1 cellular context compared by ENCODE assay signal in genomic region chr1:169893645-169894423, GRCh38.
TF ChIP-seq lines count a peak whose summit lies in the region.

A gene with protein sequence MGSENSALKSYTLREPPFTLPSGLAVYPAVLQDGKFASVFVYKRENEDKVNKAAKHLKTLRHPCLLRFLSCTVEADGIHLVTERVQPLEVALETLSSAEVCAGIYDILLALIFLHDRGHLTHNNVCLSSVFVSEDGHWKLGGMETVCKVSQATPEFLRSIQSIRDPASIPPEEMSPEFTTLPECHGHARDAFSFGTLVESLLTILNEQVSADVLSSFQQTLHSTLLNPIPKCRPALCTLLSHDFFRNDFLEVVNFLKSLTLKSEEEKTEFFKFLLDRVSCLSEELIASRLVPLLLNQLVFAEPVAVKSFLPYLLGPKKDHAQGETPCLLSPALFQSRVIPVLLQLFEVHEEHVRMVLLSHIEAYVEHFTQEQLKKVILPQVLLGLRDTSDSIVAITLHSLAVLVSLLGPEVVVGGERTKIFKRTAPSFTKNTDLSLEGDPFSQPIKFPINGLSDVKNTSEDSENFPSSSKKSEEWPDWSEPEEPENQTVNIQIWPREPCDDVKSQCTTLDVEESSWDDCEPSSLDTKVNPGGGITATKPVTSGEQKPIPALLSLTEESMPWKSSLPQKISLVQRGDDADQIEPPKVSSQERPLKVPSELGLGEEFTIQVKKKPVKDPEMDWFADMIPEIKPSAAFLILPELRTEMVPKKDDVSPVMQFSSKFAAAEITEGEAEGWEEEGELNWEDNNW (minus strand): TSS chr1:169893896. CDS start chr1:169888840, 5,056 bp downstream.

TF ChIP-seq in K562, 482 proteins besides CTCF, POLR2A, EP300 and RAD21 (continued from another document and continues in another):
- TF ChIP-seq, protein P1, sequence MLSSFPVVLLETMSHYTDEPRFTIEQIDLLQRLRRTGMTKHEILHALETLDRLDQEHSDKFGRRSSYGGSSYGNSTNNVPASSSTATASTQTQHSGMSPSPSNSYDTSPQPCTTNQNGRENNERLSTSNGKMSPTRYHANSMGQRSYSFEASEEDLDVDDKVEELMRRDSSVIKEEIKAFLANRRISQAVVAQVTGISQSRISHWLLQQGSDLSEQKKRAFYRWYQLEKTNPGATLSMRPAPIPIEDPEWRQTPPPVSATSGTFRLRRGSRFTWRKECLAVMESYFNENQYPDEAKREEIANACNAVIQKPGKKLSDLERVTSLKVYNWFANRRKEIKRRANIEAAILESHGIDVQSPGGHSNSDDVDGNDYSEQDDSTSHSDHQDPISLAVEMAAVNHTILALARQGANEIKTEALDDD (IDR thresholded peaks at IDR 0.05): peak; percentile 55; the same call in 1 of the 2 replicates
- peak; percentile 30; the same call in 1 of the 2 replicates for TF ChIP-seq RB1 (IDR thresholded peaks at IDR 0.05; ENCODE audit: low read depth)
- no peak for TF ChIP-seq MAFK (IDR thresholded peaks at IDR 0.05; ENCODE audit: low read length)
- TF ChIP-seq PBX2 (CRISPR knock-in tag; IDR thresholded peaks at IDR 0.05; ENCODE audit: low read depth): no peak
- TF ChIP-seq PBX2 (tag; conservative IDR thresholded peaks at IDR 0.05; ENCODE audit: low read depth): peak; percentile 59
- TF ChIP-seq ZNF133 (CRISPR knock-in tag; IDR thresholded peaks at IDR 0.05): no peak; the same call in 1 of the 2 replicates
- TF ChIP-seq NR2C1 (IDR thresholded peaks at IDR 0.05): peak; percentile 96
- peak; percentile 95 for TF ChIP-seq NR2C1 (tag; IDR thresholded peaks at IDR 0.05)
- peak; percentile 57; the same call in 1 of the 2 replicates for TF ChIP-seq NFIC (IDR thresholded peaks at IDR 0.05)
- TF ChIP-seq, protein P2, sequence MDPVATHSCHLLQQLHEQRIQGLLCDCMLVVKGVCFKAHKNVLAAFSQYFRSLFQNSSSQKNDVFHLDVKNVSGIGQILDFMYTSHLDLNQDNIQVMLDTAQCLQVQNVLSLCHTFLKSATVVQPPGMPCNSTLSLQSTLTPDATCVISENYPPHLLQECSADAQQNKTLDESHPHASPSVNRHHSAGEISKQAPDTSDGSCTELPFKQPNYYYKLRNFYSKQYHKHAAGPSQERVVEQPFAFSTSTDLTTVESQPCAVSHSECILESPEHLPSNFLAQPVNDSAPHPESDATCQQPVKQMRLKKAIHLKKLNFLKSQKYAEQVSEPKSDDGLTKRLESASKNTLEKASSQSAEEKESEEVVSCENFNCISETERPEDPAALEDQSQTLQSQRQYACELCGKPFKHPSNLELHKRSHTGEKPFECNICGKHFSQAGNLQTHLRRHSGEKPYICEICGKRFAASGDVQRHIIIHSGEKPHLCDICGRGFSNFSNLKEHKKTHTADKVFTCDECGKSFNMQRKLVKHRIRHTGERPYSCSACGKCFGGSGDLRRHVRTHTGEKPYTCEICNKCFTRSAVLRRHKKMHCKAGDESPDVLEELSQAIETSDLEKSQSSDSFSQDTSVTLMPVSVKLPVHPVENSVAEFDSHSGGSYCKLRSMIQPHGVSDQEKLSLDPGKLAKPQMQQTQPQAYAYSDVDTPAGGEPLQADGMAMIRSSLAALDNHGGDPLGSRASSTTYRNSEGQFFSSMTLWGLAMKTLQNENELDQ (CRISPR knock-in tag; IDR thresholded peaks at IDR 0.05; ENCODE audit: borderline replicate concordance): 0 out of 2 replicates have a peak, but pooled peaks have one; percentile 37
- TF ChIP-seq, protein P3, sequence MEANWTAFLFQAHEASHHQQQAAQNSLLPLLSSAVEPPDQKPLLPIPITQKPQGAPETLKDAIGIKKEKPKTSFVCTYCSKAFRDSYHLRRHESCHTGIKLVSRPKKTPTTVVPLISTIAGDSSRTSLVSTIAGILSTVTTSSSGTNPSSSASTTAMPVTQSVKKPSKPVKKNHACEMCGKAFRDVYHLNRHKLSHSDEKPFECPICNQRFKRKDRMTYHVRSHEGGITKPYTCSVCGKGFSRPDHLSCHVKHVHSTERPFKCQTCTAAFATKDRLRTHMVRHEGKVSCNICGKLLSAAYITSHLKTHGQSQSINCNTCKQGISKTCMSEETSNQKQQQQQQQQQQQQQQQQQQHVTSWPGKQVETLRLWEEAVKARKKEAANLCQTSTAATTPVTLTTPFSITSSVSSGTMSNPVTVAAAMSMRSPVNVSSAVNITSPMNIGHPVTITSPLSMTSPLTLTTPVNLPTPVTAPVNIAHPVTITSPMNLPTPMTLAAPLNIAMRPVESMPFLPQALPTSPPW (CRISPR knock-in tag; IDR thresholded peaks at IDR 0.05): peak; percentile 93
- TF ChIP-seq CTCFL (IDR thresholded peaks at IDR 0.05; ENCODE audit: borderline replicate concordance, insufficient read depth, low read depth, low read length, poor library complexity, severe bottlenecking): peak; percentile 1
- 0 out of 2 replicates have a peak, but pooled peaks have one; percentile 35 for TF ChIP-seq POLR2AphosphoS2 (IDR thresholded peaks at IDR 0.05; ENCODE audit: low read length)
- TF ChIP-seq RUNX1 (IDR thresholded peaks at IDR 0.05; ENCODE audit: low read depth): 0 out of 2 replicates have a peak, but pooled peaks have one; percentile 68
- no peak for TF ChIP-seq ARID1B (IDR thresholded peaks at IDR 0.05)
- TF ChIP-seq RBM25 (IDR thresholded peaks at IDR 0.05; ENCODE audit: low read depth, low read length, severe bottlenecking): peak; percentile 40
- peak; percentile 93 for TF ChIP-seq POLR2G (IDR thresholded peaks at IDR 0.05; ENCODE audit: low read depth, low read length)
- TF ChIP-seq PYGO2 (tag; IDR thresholded peaks at IDR 0.05): peak; percentile 71; the same call in 1 of the 2 replicates
- no peak for TF ChIP-seq ZNF217 (CRISPR knock-in tag; IDR thresholded peaks at IDR 0.05)
- TF ChIP-seq ZNF583 (CRISPR knock-in tag; IDR thresholded peaks at IDR 0.05): peak; percentile 29; the same call in 1 of the 2 replicates
- TF ChIP-seq, protein P4, sequence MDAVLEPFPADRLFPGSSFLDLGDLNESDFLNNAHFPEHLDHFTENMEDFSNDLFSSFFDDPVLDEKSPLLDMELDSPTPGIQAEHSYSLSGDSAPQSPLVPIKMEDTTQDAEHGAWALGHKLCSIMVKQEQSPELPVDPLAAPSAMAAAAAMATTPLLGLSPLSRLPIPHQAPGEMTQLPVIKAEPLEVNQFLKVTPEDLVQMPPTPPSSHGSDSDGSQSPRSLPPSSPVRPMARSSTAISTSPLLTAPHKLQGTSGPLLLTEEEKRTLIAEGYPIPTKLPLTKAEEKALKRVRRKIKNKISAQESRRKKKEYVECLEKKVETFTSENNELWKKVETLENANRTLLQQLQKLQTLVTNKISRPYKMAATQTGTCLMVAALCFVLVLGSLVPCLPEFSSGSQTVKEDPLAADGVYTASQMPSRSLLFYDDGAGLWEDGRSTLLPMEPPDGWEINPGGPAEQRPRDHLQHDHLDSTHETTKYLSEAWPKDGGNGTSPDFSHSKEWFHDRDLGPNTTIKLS (IDR thresholded peaks at IDR 0.05; ENCODE audit: borderline replicate concordance, low read depth): peak; percentile 99
- TF ChIP-seq ASH1L (IDR thresholded peaks at IDR 0.05; ENCODE audit: borderline replicate concordance, low read depth, partially characterized antibody): peak; percentile 95
- TF ChIP-seq, protein P5, sequence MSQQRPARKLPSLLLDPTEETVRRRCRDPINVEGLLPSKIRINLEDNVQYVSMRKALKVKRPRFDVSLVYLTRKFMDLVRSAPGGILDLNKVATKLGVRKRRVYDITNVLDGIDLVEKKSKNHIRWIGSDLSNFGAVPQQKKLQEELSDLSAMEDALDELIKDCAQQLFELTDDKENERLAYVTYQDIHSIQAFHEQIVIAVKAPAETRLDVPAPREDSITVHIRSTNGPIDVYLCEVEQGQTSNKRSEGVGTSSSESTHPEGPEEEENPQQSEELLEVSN (IDR thresholded peaks at IDR 0.05; ENCODE audit: borderline replicate concordance in 1 of 2, extremely low read depth in 1 of 2, insufficient read depth in 1 of 2, insufficient read length in 1 of 2, low read depth in 1 of 2, low read length in 1 of 2, poor library complexity in 1 of 2, severe bottlenecking in 1 of 2): peak in 1 of 2 experiments; percentile 83
- peak; percentile 21; the same call in 1 of the 2 replicates for TF ChIP-seq ZNF609 (CRISPR knock-in tag; IDR thresholded peaks at IDR 0.05; ENCODE audit: borderline replicate concordance)
- TF ChIP-seq FOXP1 (CRISPR knock-in tag; IDR thresholded peaks at IDR 0.05): peak; percentile 56; the same call in 1 of the 2 replicates
- no peak for TF ChIP-seq THRAP3 (IDR thresholded peaks at IDR 0.05; ENCODE audit: borderline replicate concordance)
- TF ChIP-seq PHF20 (IDR thresholded peaks at IDR 0.05; ENCODE audit: partially characterized antibody): peak; percentile 95
- peak; percentile 89 to 96 for TF ChIP-seq ARNT (IDR thresholded peaks at IDR 0.05)
- TF ChIP-seq U2AF1 (optimal IDR thresholded peaks at IDR 0.05; ENCODE audit: low read depth, low read length): no peak
- TF ChIP-seq SMAD4 (CRISPR knock-in tag; conservative IDR thresholded peaks at IDR 0.05): peak; percentile 82
- TF ChIP-seq ZNF639 (CRISPR knock-in tag; conservative IDR thresholded peaks at IDR 0.05 in 1 of 2, IDR thresholded peaks at IDR 0.05 in 1 of 2): peak in 1 of 2 experiments; percentile 94; a peak in 2 of 4 replicates
- TF ChIP-seq NCOA6 (IDR thresholded peaks at IDR 0.05): no peak
- no peak for TF ChIP-seq RFX7 (CRISPR knock-in tag; IDR thresholded peaks at IDR 0.05)
- peak; percentile 94 for TF ChIP-seq ZNF324 (CRISPR knock-in tag; IDR thresholded peaks at IDR 0.05)
- TF ChIP-seq BCL6 (CRISPR knock-in tag; IDR thresholded peaks at IDR 0.05): peak; percentile 88; the same call in 1 of the 2 replicates
- peak; percentile 83; the same call in 1 of the 2 replicates for TF ChIP-seq HDAC8 (tag; IDR thresholded peaks at IDR 0.05)
